Comparison of ENCODE assay signal across 8 cellular contexts in the genomic region with DNA sequence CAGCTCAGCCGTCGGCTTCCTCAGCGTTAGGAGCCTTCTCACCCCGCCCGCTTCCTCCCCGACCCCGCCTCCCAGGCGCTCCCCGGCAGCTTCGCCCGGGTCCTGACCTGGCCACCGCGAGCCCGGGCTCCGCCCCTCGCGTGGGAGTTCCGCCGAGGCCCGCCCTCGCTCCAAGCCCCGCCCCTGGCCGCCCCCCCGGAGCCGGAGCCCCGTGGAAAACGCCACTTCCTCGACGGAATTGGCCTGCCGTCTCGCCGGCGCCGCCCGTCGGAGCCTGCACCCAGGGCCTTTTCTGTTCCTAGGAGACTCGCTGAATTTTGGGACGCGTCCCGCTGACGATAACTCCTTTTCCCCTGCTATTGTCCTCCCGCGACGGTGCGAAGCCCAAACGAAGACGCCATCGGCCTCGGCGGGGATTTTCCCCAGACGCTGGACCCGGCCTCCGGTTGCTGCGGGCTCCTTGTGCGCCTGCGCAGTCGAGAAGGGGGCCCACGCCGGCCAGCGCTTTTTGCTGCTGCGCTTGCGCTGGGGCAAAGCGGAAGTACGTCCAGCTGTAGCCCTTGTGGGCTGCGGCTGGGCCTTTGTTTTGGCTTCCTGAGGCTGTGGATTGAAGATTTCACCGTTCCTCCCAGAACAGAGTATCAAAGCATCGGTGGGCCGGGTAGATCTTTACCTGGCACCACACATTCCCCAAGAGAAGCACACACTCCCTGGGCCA. TPM values are rescaled to one million over a fixed set of nuclear protein-coding genes. Genes with fewer than 3 reads are reported as not detected.
A peak's percentile ranks its signal among the peaks of the same experiment; 100 is the strongest.
DNase-seq lines count a peak whose midpoint lies in the region; ATAC-seq lines count a peak whose summit lies in the region.

No MANE protein-coding gene starts in this region.

- peak; percentile 95 to 97 (median 97) for DNase-seq in CD8-positive, alpha-beta memory T cell
- DNase-seq in HS-27A (ENCODE audit: low read depth) (peak; percentile 80), NK-92 (lab: John Stamatoyannopoulos, UW; ENCODE audit: unreplicated experiment) (peak; percentile 72), memory B cell (ENCODE audit: low spot score in 2 of 2) (peak; percentile 93 to 94)
- peak; percentile 99 for DNase-seq in activated CD8-positive, alpha-beta memory T cell treated with anti-CD3 and anti-CD28 coated beads for 24 hours
- peak; percentile 87 for DNase-seq in effector CD8-positive, alpha-beta T cell (lab: John Stamatoyannopoulos, UW)
- peak; percentile 93 for DNase-seq in stimulated activated CD8-positive, alpha-beta memory T cell treated with anti-CD3 and anti-CD28 coated beads, Interleukin-12 subunit alpha, Interleukin-12 subunit beta, amount 100 ng/mL, for 1 hour (ENCODE audit: low read depth)

- CTCF ChIA-PET in CD8-positive, alpha-beta memory T cell (lab: Charles Lee) = interaction anchor here (0.8 to 4.3 kb wide), 10 partner anchors 10 to 112 kb away, joined by 3 to 26 read pairs (median 5); a partner anchor contains a TSS

- ATAC-seq in GM19467 (IDR thresholded peaks at IDR 0.05; ENCODE audit: unreplicated experiment) = peak; percentile 55
- ATAC-seq in memory B cell (ENCODE audit: low read depth) = peak; percentile 78

- H3K36me3 ChIP-seq in CD8-positive, alpha-beta memory T cell (ENCODE audit: insufficient read depth, low read length) = peaks cover 67% of the 10 kb centered on the region

- POLR2A ChIA-PET in CD8-positive, alpha-beta memory T cell (lab: Charles Lee) = interaction anchor here (0.5 to 4.8 kb wide), 13 partner anchors 10 to 531 kb away, joined by 3 to 93 read pairs (median 4); a partner anchor contains a TSS

- peaks cover 0 to 2% (median 0%) of the 10 kb centered on the region in 5 donors for H3K9me3 Mint-ChIP-seq in CD8-positive, alpha-beta memory T cell
- H3K9me3 Mint-ChIP-seq in memory B cell = no peaks in the 10 kb centered on the region

- H3K36me3 Mint-ChIP-seq in CD8-positive, alpha-beta memory T cell = peaks cover 0 to 90% (median 17%) of the 10 kb centered on the region in 3 donors
- peaks cover 24% of the 10 kb centered on the region for H3K36me3 Mint-ChIP-seq in memory B cell

- H3K4me3 ChIP-seq in CD8-positive, alpha-beta memory T cell (ENCODE audit: low read length) = peak overlapping the region; percentile 73

- peak overlapping the region; percentile 82 to 93 (median 86) for H3K4me3 Mint-ChIP-seq in CD8-positive, alpha-beta memory T cell
- peak overlapping the region; percentile 80 for H3K4me3 Mint-ChIP-seq in memory B cell

- H3K27ac ChIP-seq in CD8-positive, alpha-beta memory T cell (ENCODE audit: low read depth, low read length) = peak overlapping the region; percentile 97

- no peaks in the 10 kb centered on the region for H3K9me3 ChIP-seq in CD8-positive, alpha-beta memory T cell (ENCODE audit: low read length)

- peaks cover 0 to 8% of the 10 kb centered on the region in 2 donors for H3K27me3 Mint-ChIP-seq in CD8-positive, alpha-beta memory T cell
- H3K27me3 Mint-ChIP-seq in memory B cell = no peaks in the 10 kb centered on the region

- H3K27me3 ChIP-seq in CD8-positive, alpha-beta memory T cell (ENCODE audit: insufficient read depth, low read length, poor library complexity, severe bottlenecking) = no peaks in the 10 kb centered on the region

- peaks cover 54 to 64% (median 54%) of the 10 kb centered on the region in 3 donors for H3K4me1 Mint-ChIP-seq in CD8-positive, alpha-beta memory T cell
- H3K4me1 Mint-ChIP-seq in memory B cell = peaks cover 40% of the 10 kb centered on the region

- peaks cover 31% of the 10 kb centered on the region for H3K4me1 ChIP-seq in CD8-positive, alpha-beta memory T cell (ENCODE audit: insufficient read depth, low read length)

- H3K27ac Mint-ChIP-seq in CD8-positive, alpha-beta memory T cell = peak overlapping the region; percentile 89 to 100 (median 97)
- H3K27ac Mint-ChIP-seq in memory B cell = peak overlapping the region; percentile 91

RNA-seq across cellular contexts. Expression of a gene that starts 10.0 kb away (rescaled TPM):
- total RNA-seq in CD8-positive, alpha-beta memory T cell = 10 to 100 TPM; 87.3 to 89.7 TPM
- polyA plus RNA-seq in CD8-positive, alpha-beta memory T cell = 76.0 TPM

RNA-seq across cellular contexts. Expression of a gene that starts 14.8 kb away (rescaled TPM):
- total RNA-seq in CD8-positive, alpha-beta memory T cell = 100 to 1,000 TPM; 111 to 123 TPM
- 335 TPM for polyA plus RNA-seq in CD8-positive, alpha-beta memory T cell

RNA-seq across cellular contexts. Expression of a gene that starts 37.1 kb away (rescaled TPM):
- 10 to 100 TPM; 46.4 to 53.1 TPM for total RNA-seq in CD8-positive, alpha-beta memory T cell
- 8.5 TPM for polyA plus RNA-seq in CD8-positive, alpha-beta memory T cell

RNA-seq across cellular contexts. Expression of a gene that starts 38.6 kb away (rescaled TPM):
- total RNA-seq in CD8-positive, alpha-beta memory T cell = 10 to 100 TPM; 61.6 to 65.5 TPM
- 23.5 TPM for polyA plus RNA-seq in CD8-positive, alpha-beta memory T cell

RNA-seq across cellular contexts. Expression of a gene that starts 57.1 kb away (rescaled TPM):
- total RNA-seq in CD8-positive, alpha-beta memory T cell = under 1 TPM; 0.59 to 0.64 TPM
- not detected for polyA plus RNA-seq in CD8-positive, alpha-beta memory T cell

Comparison
In these comparisons a context has a peak if more than half of its experiments do, and no peak if none do; other contexts are left out.
1. Peak in every context shown above with its lines: DNase-seq, ATAC-seq, H3K4me3 ChIP-seq and H3K27ac ChIP-seq.